10 cellular contexts compared by ENCODE assay signal in genomic region chr5:126970517-126971017, GRCh38. TPM values are rescaled to one million over a fixed set of nuclear protein-coding genes. Genes with fewer than 3 reads are reported as not detected.
A peak's percentile ranks its signal among the peaks of the same experiment; 100 is the strongest.
DNase-seq lines count a peak whose midpoint lies in the region; ATAC-seq, FAIRE-seq and TF ChIP-seq lines count a peak whose summit lies in the region.
"Had no signal": no experiment of that assay in that cellular context is flagged by ENCODE, and none has a peak within 500 bp of the region (broad histone marks: within the 10 kb centered on the region; RNA-seq: fewer than 3 reads in every experiment).

No MANE protein-coding gene starts in this region.

- no peak for DNase-seq in GM19239 (ENCODE audit: insufficient read length, low spot score)
- no peak for DNase-seq in RWPE2 (ENCODE audit: low spot score)
- DNase-seq in fibroblast of the aortic adventitia (ENCODE audit: low read depth): peak; percentile 99
- peak; percentile 9 for DNase-seq in smooth muscle cell of the brain vasculature (ENCODE audit: low read depth, low spot score)
- no peak for DNase-seq in GM20000 (ENCODE audit: low spot score)
- no peak for DNase-seq in stimulated activated CD4-positive, alpha-beta T cell treated with anti-CD3 and anti-CD28 coated beads, Interleukin-4, amount 100 ng/mL, for 1 hour
- no peak for DNase-seq in NCI-H2196 (lab: John Stamatoyannopoulos, UW; ENCODE audit: unreplicated experiment)
- DNase-seq: amniotic stem cell, foreskin keratinocyte, mucosa of descending colon had no signal

- no peaks in the 10 kb centered on the region for H3K4me1 ChIP-seq in RWPE2 (ENCODE audit: insufficient read depth, poor library complexity, severe bottlenecking)
- H3K4me1 ChIP-seq: foreskin keratinocyte had no signal

- no peaks in the 10 kb centered on the region for H3K36me3 ChIP-seq in RWPE2 (ENCODE audit: low read depth)

- no peak overlapping the region for H3K27ac ChIP-seq in RWPE2 (ENCODE audit: poor library complexity, severe bottlenecking)
- H3K27ac ChIP-seq: foreskin keratinocyte had no signal

- FAIRE-seq in GM19239 (lab: Jason Lieb, UNC): peak; percentile 89

- H3K27me3 ChIP-seq in RWPE2 (ENCODE audit: insufficient read depth, poor library complexity, severe bottlenecking): no peaks in the 10 kb centered on the region
- H3K27me3 ChIP-seq: foreskin keratinocyte had no signal

- peak; percentile 25; the same call in 1 of the 3 replicates for ATAC-seq in RWPE2 (ENCODE audit: low read depth)
- ATAC-seq: foreskin keratinocyte, mucosa of descending colon had no signal

- H3K4me3 ChIP-seq in RWPE2 (ENCODE audit: severe bottlenecking) (no peak overlapping the region), fibroblast of the aortic adventitia (ENCODE audit: low read depth, low read length) (no peak overlapping the region)
- H3K4me3 ChIP-seq: mucosa of descending colon had no signal

- no peaks in the 10 kb centered on the region for H3K9me3 ChIP-seq in RWPE2 (ENCODE audit: severe bottlenecking)
- H3K9me3 ChIP-seq: mucosa of descending colon had no signal

- TF ChIP-seq CTCF in RWPE2 (IDR thresholded peaks at IDR 0.05; ENCODE audit: poor library complexity, severe bottlenecking): no peak
- no peak for TF ChIP-seq CTCF in fibroblast of the aortic adventitia (IDR thresholded peaks at IDR 0.05; ENCODE audit: insufficient read depth, low read length)
- TF ChIP-seq CTCF in GM20000 (IDR thresholded peaks at IDR 0.05; ENCODE audit: extremely low read depth, missing control alignments): no peak

RNA-seq across cellular contexts. Expression of gene MARCHF3, which starts 59.8 kb away (rescaled TPM):
- 5.5 and 16.9 TPM in 2 replicates for total RNA-seq in fibroblast of the aortic adventitia (ENCODE audit: low replicate concordance)

Comparison
In these comparisons a context has a peak if more than half of its experiments do, and no peak if none do; other contexts are left out.
1. DNase-seq: peak in fibroblast of the aortic adventitia (single experiment) and smooth muscle cell of the brain vasculature (single experiment); none in GM19239 (single experiment), RWPE2 (single experiment), GM20000 (single experiment), stimulated activated CD4-positive, alpha-beta T cell treated with anti-CD3 and anti-CD28 coated beads, Interleukin-4, amount 100 ng/mL, for 1 hour (single experiment) and NCI-H2196 (single experiment).